In the genomic region with DNA sequence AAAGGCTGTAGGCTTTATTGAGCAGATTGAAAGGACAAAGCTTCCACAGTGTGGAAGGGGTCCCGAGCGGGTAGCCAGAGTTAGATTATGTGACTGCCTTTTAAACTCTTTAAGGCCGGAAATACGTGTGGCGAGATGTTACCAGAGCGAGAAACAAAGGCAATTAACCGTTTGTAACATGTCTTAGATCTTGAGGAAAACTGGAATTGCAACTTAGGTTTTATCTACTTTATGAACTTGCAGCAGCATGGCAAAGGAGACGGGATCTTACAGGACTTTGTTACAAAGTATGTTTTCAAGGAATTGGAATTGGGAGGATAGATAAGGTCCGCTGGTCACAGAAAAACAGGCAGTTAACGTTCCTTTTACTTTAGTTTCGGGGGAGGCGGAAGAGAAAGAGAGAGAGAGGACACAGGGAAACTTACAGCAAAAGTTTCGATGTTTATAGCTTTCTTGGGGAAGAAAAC, we compare ENCODE assay signal across 1 cellular context.
TF ChIP-seq lines count a peak whose summit lies in the region.

No MANE protein-coding gene starts in this region.

TF ChIP-seq in K562, 482 proteins besides CTCF, POLR2A, EP300 and RAD21 (continued from another document and continues in another):
- TF ChIP-seq, protein P1, sequence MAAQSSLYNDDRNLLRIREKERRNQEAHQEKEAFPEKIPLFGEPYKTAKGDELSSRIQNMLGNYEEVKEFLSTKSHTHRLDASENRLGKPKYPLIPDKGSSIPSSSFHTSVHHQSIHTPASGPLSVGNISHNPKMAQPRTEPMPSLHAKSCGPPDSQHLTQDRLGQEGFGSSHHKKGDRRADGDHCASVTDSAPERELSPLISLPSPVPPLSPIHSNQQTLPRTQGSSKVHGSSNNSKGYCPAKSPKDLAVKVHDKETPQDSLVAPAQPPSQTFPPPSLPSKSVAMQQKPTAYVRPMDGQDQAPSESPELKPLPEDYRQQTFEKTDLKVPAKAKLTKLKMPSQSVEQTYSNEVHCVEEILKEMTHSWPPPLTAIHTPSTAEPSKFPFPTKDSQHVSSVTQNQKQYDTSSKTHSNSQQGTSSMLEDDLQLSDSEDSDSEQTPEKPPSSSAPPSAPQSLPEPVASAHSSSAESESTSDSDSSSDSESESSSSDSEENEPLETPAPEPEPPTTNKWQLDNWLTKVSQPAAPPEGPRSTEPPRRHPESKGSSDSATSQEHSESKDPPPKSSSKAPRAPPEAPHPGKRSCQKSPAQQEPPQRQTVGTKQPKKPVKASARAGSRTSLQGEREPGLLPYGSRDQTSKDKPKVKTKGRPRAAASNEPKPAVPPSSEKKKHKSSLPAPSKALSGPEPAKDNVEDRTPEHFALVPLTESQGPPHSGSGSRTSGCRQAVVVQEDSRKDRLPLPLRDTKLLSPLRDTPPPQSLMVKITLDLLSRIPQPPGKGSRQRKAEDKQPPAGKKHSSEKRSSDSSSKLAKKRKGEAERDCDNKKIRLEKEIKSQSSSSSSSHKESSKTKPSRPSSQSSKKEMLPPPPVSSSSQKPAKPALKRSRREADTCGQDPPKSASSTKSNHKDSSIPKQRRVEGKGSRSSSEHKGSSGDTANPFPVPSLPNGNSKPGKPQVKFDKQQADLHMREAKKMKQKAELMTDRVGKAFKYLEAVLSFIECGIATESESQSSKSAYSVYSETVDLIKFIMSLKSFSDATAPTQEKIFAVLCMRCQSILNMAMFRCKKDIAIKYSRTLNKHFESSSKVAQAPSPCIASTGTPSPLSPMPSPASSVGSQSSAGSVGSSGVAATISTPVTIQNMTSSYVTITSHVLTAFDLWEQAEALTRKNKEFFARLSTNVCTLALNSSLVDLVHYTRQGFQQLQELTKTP (IDR thresholded peaks at IDR 0.05; ENCODE audit: low read depth in 1 of 2, partially characterized antibody in 2 of 2), result peak; percentile 86 to 93
- no peak for TF ChIP-seq ATF1 (CRISPR knock-in tag; IDR thresholded peaks at IDR 0.05)
- peak; percentile 63 for TF ChIP-seq ATF1 (tag; IDR thresholded peaks at IDR 0.05)
- TF ChIP-seq, protein P2, sequence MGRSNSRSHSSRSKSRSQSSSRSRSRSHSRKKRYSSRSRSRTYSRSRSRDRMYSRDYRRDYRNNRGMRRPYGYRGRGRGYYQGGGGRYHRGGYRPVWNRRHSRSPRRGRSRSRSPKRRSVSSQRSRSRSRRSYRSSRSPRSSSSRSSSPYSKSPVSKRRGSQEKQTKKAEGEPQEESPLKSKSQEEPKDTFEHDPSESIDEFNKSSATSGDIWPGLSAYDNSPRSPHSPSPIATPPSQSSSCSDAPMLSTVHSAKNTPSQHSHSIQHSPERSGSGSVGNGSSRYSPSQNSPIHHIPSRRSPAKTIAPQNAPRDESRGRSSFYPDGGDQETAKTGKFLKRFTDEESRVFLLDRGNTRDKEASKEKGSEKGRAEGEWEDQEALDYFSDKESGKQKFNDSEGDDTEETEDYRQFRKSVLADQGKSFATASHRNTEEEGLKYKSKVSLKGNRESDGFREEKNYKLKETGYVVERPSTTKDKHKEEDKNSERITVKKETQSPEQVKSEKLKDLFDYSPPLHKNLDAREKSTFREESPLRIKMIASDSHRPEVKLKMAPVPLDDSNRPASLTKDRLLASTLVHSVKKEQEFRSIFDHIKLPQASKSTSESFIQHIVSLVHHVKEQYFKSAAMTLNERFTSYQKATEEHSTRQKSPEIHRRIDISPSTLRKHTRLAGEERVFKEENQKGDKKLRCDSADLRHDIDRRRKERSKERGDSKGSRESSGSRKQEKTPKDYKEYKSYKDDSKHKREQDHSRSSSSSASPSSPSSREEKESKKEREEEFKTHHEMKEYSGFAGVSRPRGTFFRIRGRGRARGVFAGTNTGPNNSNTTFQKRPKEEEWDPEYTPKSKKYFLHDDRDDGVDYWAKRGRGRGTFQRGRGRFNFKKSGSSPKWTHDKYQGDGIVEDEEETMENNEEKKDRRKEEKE (IDR thresholded peaks at IDR 0.05; ENCODE audit: borderline replicate concordance in 1 of 2, control insufficient read depth in 1 of 2, low read depth in 2 of 2, low read length in 1 of 2), result 0 out of 4 replicates have a peak, but pooled peaks of 1 of the 2 experiments have one; percentile 39
- peak; percentile 30; the same call in 1 of the 2 replicates for TF ChIP-seq CC2D1A (IDR thresholded peaks at IDR 0.05)
- no peak for TF ChIP-seq PTRF (tag; IDR thresholded peaks at IDR 0.05)
- TF ChIP-seq SOX6 (IDR thresholded peaks at IDR 0.05), result peak; percentile 12; the same call in 1 of the 2 replicates
- no peak for TF ChIP-seq KLF6 (CRISPR knock-in tag; IDR thresholded peaks at IDR 0.05; ENCODE audit: borderline replicate concordance)
- peak; percentile 18; the same call in 1 of the 2 replicates for TF ChIP-seq ZBTB17 (CRISPR knock-in tag; IDR thresholded peaks at IDR 0.05)
- no peak for TF ChIP-seq LCOR (CRISPR knock-in tag; IDR thresholded peaks at IDR 0.05)
- no peak; the same call in 1 of the 2 replicates for TF ChIP-seq FOXP1 (CRISPR knock-in tag; IDR thresholded peaks at IDR 0.05)
- TF ChIP-seq FOSL1 (tag; conservative IDR thresholded peaks at IDR 0.05), result 0 out of 2 replicates have a peak, but pooled peaks have one; percentile 28
- TF ChIP-seq CXXC5 (CRISPR knock-in tag; IDR thresholded peaks at IDR 0.05), result peak; percentile 37; the same call in 1 of the 2 replicates
- TF ChIP-seq POLR2H (tag; IDR thresholded peaks at IDR 0.05; ENCODE audit: low read depth), result peak; percentile 77
- TF ChIP-seq, protein P3, sequence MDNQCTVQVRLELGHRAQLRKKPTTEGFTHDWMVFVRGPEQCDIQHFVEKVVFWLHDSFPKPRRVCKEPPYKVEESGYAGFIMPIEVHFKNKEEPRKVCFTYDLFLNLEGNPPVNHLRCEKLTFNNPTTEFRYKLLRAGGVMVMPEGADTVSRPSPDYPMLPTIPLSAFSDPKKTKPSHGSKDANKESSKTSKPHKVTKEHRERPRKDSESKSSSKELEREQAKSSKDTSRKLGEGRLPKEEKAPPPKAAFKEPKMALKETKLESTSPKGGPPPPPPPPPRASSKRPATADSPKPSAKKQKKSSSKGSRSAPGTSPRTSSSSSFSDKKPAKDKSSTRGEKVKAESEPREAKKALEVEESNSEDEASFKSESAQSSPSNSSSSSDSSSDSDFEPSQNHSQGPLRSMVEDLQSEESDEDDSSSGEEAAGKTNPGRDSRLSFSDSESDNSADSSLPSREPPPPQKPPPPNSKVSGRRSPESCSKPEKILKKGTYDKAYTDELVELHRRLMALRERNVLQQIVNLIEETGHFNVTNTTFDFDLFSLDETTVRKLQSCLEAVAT (IDR thresholded peaks at IDR 0.05), result peak; percentile 55 to 85; a peak in 3 of 4 replicates
- TF ChIP-seq SUPT5H (IDR thresholded peaks at IDR 0.05), result peak; percentile 68
- TF ChIP-seq ETV1 (tag; conservative IDR thresholded peaks at IDR 0.05; ENCODE audit: low read depth), result peak; percentile 58
- no peak for TF ChIP-seq TOE1 (IDR thresholded peaks at IDR 0.05; ENCODE audit: borderline replicate concordance)
- TF ChIP-seq TOE1 (CRISPR knock-in tag; IDR thresholded peaks at IDR 0.05; ENCODE audit: borderline replicate concordance, low read depth), result no peak
- peak; percentile 51; the same call in 1 of the 2 replicates for TF ChIP-seq ARID1B (IDR thresholded peaks at IDR 0.05)
- no peak for TF ChIP-seq CEBPB (tag; IDR thresholded peaks at IDR 0.05)
- TF ChIP-seq POLR2AphosphoS5 (IDR thresholded peaks at IDR 0.05; ENCODE audit: control insufficient read depth, insufficient read depth, low read depth, low read length), result peak; percentile 28; the same call in 1 of the 2 replicates
- 0 out of 4 replicates have a peak, but pooled peaks of 1 of the 2 experiments have one; percentile 31 for TF ChIP-seq ARNT (IDR thresholded peaks at IDR 0.05)
- TF ChIP-seq, protein P4, sequence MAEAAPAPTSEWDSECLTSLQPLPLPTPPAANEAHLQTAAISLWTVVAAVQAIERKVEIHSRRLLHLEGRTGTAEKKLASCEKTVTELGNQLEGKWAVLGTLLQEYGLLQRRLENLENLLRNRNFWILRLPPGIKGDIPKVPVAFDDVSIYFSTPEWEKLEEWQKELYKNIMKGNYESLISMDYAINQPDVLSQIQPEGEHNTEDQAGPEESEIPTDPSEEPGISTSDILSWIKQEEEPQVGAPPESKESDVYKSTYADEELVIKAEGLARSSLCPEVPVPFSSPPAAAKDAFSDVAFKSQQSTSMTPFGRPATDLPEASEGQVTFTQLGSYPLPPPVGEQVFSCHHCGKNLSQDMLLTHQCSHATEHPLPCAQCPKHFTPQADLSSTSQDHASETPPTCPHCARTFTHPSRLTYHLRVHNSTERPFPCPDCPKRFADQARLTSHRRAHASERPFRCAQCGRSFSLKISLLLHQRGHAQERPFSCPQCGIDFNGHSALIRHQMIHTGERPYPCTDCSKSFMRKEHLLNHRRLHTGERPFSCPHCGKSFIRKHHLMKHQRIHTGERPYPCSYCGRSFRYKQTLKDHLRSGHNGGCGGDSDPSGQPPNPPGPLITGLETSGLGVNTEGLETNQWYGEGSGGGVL (CRISPR knock-in tag; IDR thresholded peaks at IDR 0.05), result no peak
- TF ChIP-seq SMAD4 (CRISPR knock-in tag; conservative IDR thresholded peaks at IDR 0.05), result peak; percentile 65; the same call in 1 of the 2 replicates
- TF ChIP-seq, protein P5, sequence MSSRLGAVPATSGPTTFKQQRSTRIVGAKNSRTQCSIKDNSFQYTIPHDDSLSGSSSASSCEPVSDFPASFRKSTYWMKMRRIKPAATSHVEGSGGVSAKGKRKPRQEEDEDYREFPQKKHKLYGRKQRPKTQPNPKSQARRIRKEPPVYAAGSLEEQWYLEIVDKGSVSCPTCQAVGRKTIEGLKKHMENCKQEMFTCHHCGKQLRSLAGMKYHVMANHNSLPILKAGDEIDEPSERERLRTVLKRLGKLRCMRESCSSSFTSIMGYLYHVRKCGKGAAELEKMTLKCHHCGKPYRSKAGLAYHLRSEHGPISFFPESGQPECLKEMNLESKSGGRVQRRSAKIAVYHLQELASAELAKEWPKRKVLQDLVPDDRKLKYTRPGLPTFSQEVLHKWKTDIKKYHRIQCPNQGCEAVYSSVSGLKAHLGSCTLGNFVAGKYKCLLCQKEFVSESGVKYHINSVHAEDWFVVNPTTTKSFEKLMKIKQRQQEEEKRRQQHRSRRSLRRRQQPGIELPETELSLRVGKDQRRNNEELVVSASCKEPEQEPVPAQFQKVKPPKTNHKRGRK (tag; IDR thresholded peaks at IDR 0.05), result no peak
- peak; percentile 68 for TF ChIP-seq ETV5 (CRISPR knock-in tag; IDR thresholded peaks at IDR 0.05; ENCODE audit: low read depth)
- TF ChIP-seq, protein P6, sequence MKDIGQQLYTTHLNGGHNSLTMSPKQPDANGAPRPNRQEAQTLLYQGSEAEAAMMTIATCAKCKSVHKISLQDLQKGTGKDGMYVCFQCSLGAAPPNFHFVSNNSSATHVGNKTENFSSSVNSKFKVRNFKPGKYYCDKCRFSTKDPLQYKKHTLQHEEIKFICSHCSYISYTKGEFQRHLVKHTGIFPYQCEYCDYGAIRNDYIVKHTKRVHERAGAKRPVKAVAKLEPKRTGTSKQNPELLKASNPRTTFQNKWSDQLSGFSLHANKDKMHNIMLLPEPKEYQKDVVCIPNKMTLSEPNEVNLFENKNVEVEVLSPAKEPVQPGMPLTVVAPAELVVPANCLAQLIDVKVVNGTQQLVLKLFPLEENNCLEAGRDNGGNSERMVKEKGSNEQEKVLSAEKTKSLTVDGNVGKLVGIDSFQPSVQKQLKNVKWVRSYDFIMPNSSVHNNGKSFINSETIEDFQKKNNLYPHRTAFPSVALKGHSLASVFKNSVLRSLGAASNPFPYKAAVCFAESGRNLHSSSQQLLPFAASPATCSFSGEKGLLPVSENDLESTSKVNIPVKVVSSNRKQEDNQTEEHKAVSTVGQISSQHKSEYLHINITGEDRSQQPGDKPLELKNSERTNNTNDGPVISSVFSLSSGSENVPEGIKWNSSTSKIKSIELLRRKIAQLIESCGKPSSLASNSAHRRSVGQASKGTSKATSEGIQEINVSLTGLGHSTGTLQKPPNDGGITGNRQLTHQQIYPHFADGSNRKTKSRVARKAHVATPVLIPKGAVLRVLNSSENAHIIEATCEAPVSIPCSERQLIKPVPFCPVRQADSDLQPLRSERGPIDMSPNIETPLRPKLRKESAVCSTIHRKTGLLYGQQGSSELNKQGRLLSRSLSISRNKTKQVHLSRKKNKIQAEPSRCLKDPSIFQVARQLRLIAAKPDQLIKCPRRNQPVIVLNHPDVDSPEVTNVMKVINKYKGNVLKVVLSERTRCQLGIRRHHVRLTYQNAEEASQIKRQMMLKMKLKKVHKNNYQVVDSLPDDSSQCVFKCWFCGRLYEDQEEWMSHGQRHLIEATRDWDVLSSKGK (CRISPR knock-in tag; IDR thresholded peaks at IDR 0.05), result no peak
- TF ChIP-seq, protein P7, sequence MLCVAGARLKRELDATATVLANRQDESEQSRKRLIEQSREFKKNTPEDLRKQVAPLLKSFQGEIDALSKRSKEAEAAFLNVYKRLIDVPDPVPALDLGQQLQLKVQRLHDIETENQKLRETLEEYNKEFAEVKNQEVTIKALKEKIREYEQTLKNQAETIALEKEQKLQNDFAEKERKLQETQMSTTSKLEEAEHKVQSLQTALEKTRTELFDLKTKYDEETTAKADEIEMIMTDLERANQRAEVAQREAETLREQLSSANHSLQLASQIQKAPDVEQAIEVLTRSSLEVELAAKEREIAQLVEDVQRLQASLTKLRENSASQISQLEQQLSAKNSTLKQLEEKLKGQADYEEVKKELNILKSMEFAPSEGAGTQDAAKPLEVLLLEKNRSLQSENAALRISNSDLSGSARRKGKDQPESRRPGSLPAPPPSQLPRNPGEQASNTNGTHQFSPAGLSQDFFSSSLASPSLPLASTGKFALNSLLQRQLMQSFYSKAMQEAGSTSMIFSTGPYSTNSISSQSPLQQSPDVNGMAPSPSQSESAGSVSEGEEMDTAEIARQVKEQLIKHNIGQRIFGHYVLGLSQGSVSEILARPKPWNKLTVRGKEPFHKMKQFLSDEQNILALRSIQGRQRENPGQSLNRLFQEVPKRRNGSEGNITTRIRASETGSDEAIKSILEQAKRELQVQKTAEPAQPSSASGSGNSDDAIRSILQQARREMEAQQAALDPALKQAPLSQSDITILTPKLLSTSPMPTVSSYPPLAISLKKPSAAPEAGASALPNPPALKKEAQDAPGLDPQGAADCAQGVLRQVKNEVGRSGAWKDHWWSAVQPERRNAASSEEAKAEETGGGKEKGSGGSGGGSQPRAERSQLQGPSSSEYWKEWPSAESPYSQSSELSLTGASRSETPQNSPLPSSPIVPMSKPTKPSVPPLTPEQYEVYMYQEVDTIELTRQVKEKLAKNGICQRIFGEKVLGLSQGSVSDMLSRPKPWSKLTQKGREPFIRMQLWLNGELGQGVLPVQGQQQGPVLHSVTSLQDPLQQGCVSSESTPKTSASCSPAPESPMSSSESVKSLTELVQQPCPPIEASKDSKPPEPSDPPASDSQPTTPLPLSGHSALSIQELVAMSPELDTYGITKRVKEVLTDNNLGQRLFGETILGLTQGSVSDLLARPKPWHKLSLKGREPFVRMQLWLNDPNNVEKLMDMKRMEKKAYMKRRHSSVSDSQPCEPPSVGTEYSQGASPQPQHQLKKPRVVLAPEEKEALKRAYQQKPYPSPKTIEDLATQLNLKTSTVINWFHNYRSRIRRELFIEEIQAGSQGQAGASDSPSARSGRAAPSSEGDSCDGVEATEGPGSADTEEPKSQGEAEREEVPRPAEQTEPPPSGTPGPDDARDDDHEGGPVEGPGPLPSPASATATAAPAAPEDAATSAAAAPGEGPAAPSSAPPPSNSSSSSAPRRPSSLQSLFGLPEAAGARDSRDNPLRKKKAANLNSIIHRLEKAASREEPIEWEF (CRISPR knock-in tag; IDR thresholded peaks at IDR 0.05), result 0 out of 2 replicates have a peak, but pooled peaks have one; percentile 30
- TF ChIP-seq, protein P8, sequence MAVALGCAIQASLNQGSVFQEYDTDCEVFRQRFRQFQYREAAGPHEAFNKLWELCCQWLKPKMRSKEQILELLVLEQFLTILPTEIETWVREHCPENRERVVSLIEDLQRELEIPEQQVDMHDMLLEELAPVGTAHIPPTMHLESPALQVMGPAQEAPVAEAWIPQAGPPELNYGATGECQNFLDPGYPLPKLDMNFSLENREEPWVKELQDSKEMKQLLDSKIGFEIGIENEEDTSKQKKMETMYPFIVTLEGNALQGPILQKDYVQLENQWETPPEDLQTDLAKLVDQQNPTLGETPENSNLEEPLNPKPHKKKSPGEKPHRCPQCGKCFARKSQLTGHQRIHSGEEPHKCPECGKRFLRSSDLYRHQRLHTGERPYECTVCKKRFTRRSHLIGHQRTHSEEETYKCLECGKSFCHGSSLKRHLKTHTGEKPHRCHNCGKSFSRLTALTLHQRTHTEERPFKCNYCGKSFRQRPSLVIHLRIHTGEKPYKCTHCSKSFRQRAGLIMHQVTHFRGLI (CRISPR knock-in tag; IDR thresholded peaks at IDR 0.05), result no peak
- TF ChIP-seq PYGO2 (tag; IDR thresholded peaks at IDR 0.05), result no peak
